1 cellular context compared by ENCODE assay signal in the genomic region with DNA sequence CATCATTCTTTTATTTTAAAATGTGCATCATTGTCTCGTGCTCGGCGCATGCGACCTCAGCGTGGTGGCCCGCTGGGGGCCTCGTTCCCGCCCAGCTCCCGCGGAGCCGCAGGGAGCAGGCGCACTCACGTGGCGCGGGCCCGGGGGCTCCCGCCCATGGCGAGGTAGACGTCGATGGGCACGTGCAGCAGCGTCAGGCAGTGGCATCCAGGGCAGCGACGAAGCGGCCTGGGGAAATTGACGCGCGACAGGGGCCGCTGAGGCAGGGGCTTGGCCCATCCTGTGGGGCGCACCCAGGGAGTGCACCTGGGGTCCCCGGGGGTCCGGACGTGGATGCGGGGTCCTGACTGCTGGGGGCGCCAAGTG.
TF ChIP-seq lines count a peak whose summit lies in the region.

No MANE protein-coding gene starts in this region.

TF ChIP-seq in WTC11, 78 proteins besides CTCF, POLR2A, EP300 and RAD21 (continued from another document):
- TF ChIP-seq, protein P1, sequence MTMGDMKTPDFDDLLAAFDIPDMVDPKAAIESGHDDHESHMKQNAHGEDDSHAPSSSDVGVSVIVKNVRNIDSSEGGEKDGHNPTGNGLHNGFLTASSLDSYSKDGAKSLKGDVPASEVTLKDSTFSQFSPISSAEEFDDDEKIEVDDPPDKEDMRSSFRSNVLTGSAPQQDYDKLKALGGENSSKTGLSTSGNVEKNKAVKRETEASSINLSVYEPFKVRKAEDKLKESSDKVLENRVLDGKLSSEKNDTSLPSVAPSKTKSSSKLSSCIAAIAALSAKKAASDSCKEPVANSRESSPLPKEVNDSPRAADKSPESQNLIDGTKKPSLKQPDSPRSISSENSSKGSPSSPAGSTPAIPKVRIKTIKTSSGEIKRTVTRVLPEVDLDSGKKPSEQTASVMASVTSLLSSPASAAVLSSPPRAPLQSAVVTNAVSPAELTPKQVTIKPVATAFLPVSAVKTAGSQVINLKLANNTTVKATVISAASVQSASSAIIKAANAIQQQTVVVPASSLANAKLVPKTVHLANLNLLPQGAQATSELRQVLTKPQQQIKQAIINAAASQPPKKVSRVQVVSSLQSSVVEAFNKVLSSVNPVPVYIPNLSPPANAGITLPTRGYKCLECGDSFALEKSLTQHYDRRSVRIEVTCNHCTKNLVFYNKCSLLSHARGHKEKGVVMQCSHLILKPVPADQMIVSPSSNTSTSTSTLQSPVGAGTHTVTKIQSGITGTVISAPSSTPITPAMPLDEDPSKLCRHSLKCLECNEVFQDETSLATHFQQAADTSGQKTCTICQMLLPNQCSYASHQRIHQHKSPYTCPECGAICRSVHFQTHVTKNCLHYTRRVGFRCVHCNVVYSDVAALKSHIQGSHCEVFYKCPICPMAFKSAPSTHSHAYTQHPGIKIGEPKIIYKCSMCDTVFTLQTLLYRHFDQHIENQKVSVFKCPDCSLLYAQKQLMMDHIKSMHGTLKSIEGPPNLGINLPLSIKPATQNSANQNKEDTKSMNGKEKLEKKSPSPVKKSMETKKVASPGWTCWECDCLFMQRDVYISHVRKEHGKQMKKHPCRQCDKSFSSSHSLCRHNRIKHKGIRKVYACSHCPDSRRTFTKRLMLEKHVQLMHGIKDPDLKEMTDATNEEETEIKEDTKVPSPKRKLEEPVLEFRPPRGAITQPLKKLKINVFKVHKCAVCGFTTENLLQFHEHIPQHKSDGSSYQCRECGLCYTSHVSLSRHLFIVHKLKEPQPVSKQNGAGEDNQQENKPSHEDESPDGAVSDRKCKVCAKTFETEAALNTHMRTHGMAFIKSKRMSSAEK (CRISPR knock-in tag; IDR thresholded peaks at IDR 0.05; ENCODE audit: borderline replicate concordance): no peak
- TF ChIP-seq GTF2I (CRISPR knock-in tag; conservative IDR thresholded peaks at IDR 0.05) (no peak), ELF4 (CRISPR knock-in tag; IDR thresholded peaks at IDR 0.05; ENCODE audit: low read depth) (peak; percentile 83; the same call in 1 of the 2 replicates), ZBTB21 (CRISPR knock-in tag; IDR thresholded peaks at IDR 0.05; ENCODE audit: borderline replicate concordance) (peak; percentile 85), PRRX2 (CRISPR knock-in tag; IDR thresholded peaks at IDR 0.05) (no peak), ZNF263 (CRISPR knock-in tag; IDR thresholded peaks at IDR 0.05; ENCODE audit: low read depth) (no peak)
- TF ChIP-seq, protein P2, sequence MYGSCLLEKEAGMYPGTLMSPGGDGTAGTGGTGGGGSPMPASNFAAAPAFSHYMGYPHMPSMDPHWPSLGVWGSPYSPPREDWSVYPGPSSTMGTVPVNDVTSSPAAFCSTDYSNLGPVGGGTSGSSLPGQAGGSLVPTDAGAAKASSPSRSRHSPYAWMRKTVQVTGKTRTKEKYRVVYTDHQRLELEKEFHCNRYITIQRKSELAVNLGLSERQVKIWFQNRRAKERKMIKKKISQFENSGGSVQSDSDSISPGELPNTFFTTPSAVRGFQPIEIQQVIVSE (CRISPR knock-in tag; IDR thresholded peaks at IDR 0.05; ENCODE audit: borderline replicate concordance): no peak
